21 cellular contexts compared by ENCODE assay signal in the genomic region with DNA sequence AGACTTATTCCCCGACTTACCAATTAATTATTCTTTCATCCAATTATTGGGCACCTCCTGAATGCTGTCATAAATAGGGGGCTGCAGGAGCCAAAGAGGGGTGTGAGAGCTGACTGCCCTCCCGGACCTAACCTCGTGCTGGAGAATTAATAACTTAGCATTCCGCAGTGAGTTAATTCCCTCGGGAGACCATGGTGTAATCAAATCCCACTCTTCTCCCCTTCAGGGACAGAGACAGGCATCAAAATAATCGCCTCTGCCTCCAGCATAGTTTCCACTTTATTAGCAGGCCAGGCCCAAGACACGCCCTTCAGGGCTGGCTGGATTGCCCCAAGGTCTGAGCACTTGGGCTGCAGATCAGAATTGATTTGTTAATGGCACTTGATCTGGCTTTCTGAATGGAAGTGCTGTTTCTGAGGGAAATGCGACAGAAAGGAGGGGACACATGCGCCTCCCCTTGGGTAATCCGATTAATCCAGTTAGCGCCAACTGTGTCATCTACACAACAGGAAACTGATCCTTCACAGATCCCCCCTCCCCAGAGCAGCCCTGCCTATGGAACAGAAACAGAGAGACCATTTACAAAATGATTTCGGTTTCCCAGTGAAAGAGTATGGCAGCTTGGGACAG. TPM values are rescaled to one million over a fixed set of nuclear protein-coding genes. Genes with fewer than 3 reads are reported as not detected.
DNase-seq lines count a peak whose midpoint lies in the region; ATAC-seq and TF ChIP-seq lines count a peak whose summit lies in the region.
"Had no signal": no experiment of that assay in that cellular context is flagged by ENCODE, and none has a peak within 500 bp of the region (broad histone marks: within the 10 kb centered on the region; RNA-seq: fewer than 3 reads in every experiment).

No MANE protein-coding gene starts in this region.

- peak; percentile 13 for DNase-seq in natural killer cell treated with Interleukin-12 subunit alpha and Interleukin-12 subunit beta and Interleukin-15 and Interleukin-18, amount 100 ng/mL, for 72 hours (ENCODE audit: low spot score)
- DNase-seq in natural killer cell (no peak), NCI-H82 (lab: John Stamatoyannopoulos, UW) (peak; percentile 97), mesenteric fat pad (ENCODE audit: low spot score) (peak; percentile 12), upper lobe of right lung (peak; percentile 28), SJCRH30 (no peak)
- DNase-seq: DND-41, NCI-H1092 treated with DMSO at 0.1 percent for 48 hours, NCI-H1694, NCI-H2081 treated with DMSO at 0.1 percent for 48 hours, NCI-H345, SHP77 treated with DMSO at 0.1 percent for 48 hours had no signal

- H3K4me3 ChIP-seq in upper lobe of right lung, result no peak overlapping the region
- H3K4me3 ChIP-seq in SJCRH30, result no peak overlapping the region
- H3K4me3 ChIP-seq: BLaER1 treated with 17β-estradiol and CSF1 and Interleukin-3, amounts not matched to agents 10 nM and 100 nM; HAP-1 had no signal

- H3K27me3 Mint-ChIP-seq in natural killer cell treated with Interleukin-12 subunit alpha and Interleukin-12 subunit beta and Interleukin-15 and Interleukin-18, amount 100 ng/mL, for 72 hours, result peaks cover 6 to 7% of the 10 kb centered on the region in 2 donors
- H3K27me3 Mint-ChIP-seq in natural killer cell (ENCODE audit: low read depth in 2 of 2), result peaks cover 2 to 8% of the 10 kb centered on the region in 2 donors

- H3K36me3 ChIP-seq in upper lobe of right lung, result no peaks in the 10 kb centered on the region
- H3K36me3 ChIP-seq in SJCRH30, result no peaks in the 10 kb centered on the region
- H3K36me3 ChIP-seq: BLaER1 treated with 17β-estradiol and CSF1 and Interleukin-3, amounts not matched to agents 10 nM and 100 nM; HAP-1 had no signal

- TF ChIP-seq CTCF in natural killer cell (IDR thresholded peaks at IDR 0.05) (no peak), upper lobe of right lung (IDR thresholded peaks at IDR 0.05) (no peak)

- no peak for ATAC-seq in natural killer cell treated with Interleukin-12 subunit alpha and Interleukin-12 subunit beta and Interleukin-15 and Interleukin-18, amount 100 ng/mL, for 72 hours
- ATAC-seq in natural killer cell, result no peak
- ATAC-seq in upper lobe of right lung, result no peak
- ATAC-seq in GM18502 (IDR thresholded peaks at IDR 0.05; ENCODE audit: poor library complexity, unreplicated experiment), result no peak
- ATAC-seq in HG03045 (IDR thresholded peaks at IDR 0.05; ENCODE audit: unreplicated experiment), result no peak

- intact Hi-C loops in natural killer cell (cut with micrococcal nuclease) (no loop called here), upper lobe of right lung (cut with DNase I) (no loop called here)

- H3K27ac Mint-ChIP-seq in natural killer cell treated with Interleukin-12 subunit alpha and Interleukin-12 subunit beta and Interleukin-15 and Interleukin-18, amount 100 ng/mL, for 72 hours, result no peak overlapping the region
- H3K27ac Mint-ChIP-seq in natural killer cell, result no peak overlapping the region
- H3K27ac Mint-ChIP-seq: T-helper 1 cell treated with Interleukin-12 subunit alpha and Interleukin-12 subunit beta and Interleukin-4 antibody, amounts not matched to agents 30 μg/mL and 1 μg/mL, for 36 hours had no signal

- no peaks in the 10 kb centered on the region for H3K4me1 Mint-ChIP-seq in natural killer cell treated with Interleukin-12 subunit alpha and Interleukin-12 subunit beta and Interleukin-15 and Interleukin-18, amount 100 ng/mL, for 72 hours (ENCODE audit: low read depth in 2 of 2)
- H3K4me1 Mint-ChIP-seq in natural killer cell, result no peaks in the 10 kb centered on the region

- H3K4me1 ChIP-seq in upper lobe of right lung (no peaks in the 10 kb centered on the region), SJCRH30 (no peaks in the 10 kb centered on the region)
- H3K4me1 ChIP-seq: HAP-1 had no signal

- H3K4me3 Mint-ChIP-seq in natural killer cell treated with Interleukin-12 subunit alpha and Interleukin-12 subunit beta and Interleukin-15 and Interleukin-18, amount 100 ng/mL, for 72 hours, result no peak overlapping the region
- no peak overlapping the region for H3K4me3 Mint-ChIP-seq in natural killer cell
- H3K4me3 Mint-ChIP-seq: T-helper 1 cell treated with Interleukin-12 subunit alpha and Interleukin-12 subunit beta and Interleukin-4 antibody, amounts not matched to agents 30 μg/mL and 1 μg/mL, for 36 hours had no signal

- H3K36me3 Mint-ChIP-seq in natural killer cell treated with Interleukin-12 subunit alpha and Interleukin-12 subunit beta and Interleukin-15 and Interleukin-18, amount 100 ng/mL, for 72 hours, result no peaks in the 10 kb centered on the region
- H3K36me3 Mint-ChIP-seq in natural killer cell, result no peaks in the 10 kb centered on the region

- H3K9me3 Mint-ChIP-seq in natural killer cell treated with Interleukin-12 subunit alpha and Interleukin-12 subunit beta and Interleukin-15 and Interleukin-18, amount 100 ng/mL, for 72 hours, result no peaks in the 10 kb centered on the region
- H3K9me3 Mint-ChIP-seq in natural killer cell, result no peaks in the 10 kb centered on the region
- H3K9me3 Mint-ChIP-seq: T-helper 1 cell treated with Interleukin-12 subunit alpha and Interleukin-12 subunit beta and Interleukin-4 antibody, amounts not matched to agents 30 μg/mL and 1 μg/mL, for 36 hours had no signal

- H3K9me3 ChIP-seq in upper lobe of right lung (no peaks in the 10 kb centered on the region), SJCRH30 (replicated peaks) (no peaks in the 10 kb centered on the region)
- H3K9me3 ChIP-seq: BLaER1 treated with 17β-estradiol and CSF1 and Interleukin-3, amounts not matched to agents 10 nM and 100 nM; HAP-1 had no signal

- H3K27me3 ChIP-seq in upper lobe of right lung (no peaks in the 10 kb centered on the region), SJCRH30 (no peaks in the 10 kb centered on the region)
- H3K27me3 ChIP-seq: BLaER1 treated with 17β-estradiol and CSF1 and Interleukin-3, amounts not matched to agents 10 nM and 100 nM had no signal

- H3K27ac ChIP-seq in upper lobe of right lung (no peak overlapping the region), SJCRH30 (no peak overlapping the region)
- H3K27ac ChIP-seq: BLaER1 treated with 17β-estradiol and CSF1 and Interleukin-3, amounts not matched to agents 10 nM and 100 nM had no signal

RNA-seq across cellular contexts. Expression of gene CHAT, which starts 15.6 kb away (rescaled TPM):
- not detected for total RNA-seq in natural killer cell treated with Interleukin-12 subunit alpha and Interleukin-12 subunit beta and Interleukin-15 and Interleukin-18, amount 100 ng/mL, for 72 hours
- total RNA-seq in natural killer cell, result not detected
- not detected for total RNA-seq in mesenteric fat pad
- not detected for total RNA-seq in upper lobe of right lung
- not detected in 2 replicates for total RNA-seq in SJCRH30 (2014; rRNA removed; shearing (Covaris generic))
- total RNA-seq: G401, LHCN-M2, OCI-LY7, RPMI7951 had no signal

RNA-seq across cellular contexts. Expression of gene SLC18A3, which starts 19.3 kb away (rescaled TPM):
- total RNA-seq in natural killer cell treated with Interleukin-12 subunit alpha and Interleukin-12 subunit beta and Interleukin-15 and Interleukin-18, amount 100 ng/mL, for 72 hours, result not detected
- total RNA-seq in natural killer cell, result not detected
- not detected for total RNA-seq in mesenteric fat pad
- total RNA-seq in upper lobe of right lung, result not detected
- total RNA-seq in SJCRH30 (2014; rRNA removed; shearing (Covaris generic)), result not detected in 2 replicates
- total RNA-seq: G401, LHCN-M2, OCI-LY7, RPMI7951 had no signal

RNA-seq across cellular contexts. Expression of gene C10orf53, which starts 50.0 kb away (rescaled TPM):
- not detected for total RNA-seq in natural killer cell treated with Interleukin-12 subunit alpha and Interleukin-12 subunit beta and Interleukin-15 and Interleukin-18, amount 100 ng/mL, for 72 hours
- not detected for total RNA-seq in natural killer cell
- not detected for total RNA-seq in mesenteric fat pad
- total RNA-seq in upper lobe of right lung, result not detected
- not detected in 2 replicates for total RNA-seq in SJCRH30 (2014; rRNA removed; shearing (Covaris generic))
- total RNA-seq: G401, LHCN-M2, OCI-LY7, RPMI7951 had no signal

Comparison
In these comparisons a context has a peak if more than half of its experiments do, and no peak if none do; other contexts are left out.
1. DNase-seq: peak in natural killer cell treated with Interleukin-12 subunit alpha and Interleukin-12 subunit beta and Interleukin-15 and Interleukin-18, amount 100 ng/mL, for 72 hours (single experiment), NCI-H82 (single experiment), mesenteric fat pad (single experiment) and upper lobe of right lung (single experiment); none in natural killer cell (single experiment) and SJCRH30 (0 of 2).